ENCODE assay signal across 6 cellular contexts in the genomic region with DNA sequence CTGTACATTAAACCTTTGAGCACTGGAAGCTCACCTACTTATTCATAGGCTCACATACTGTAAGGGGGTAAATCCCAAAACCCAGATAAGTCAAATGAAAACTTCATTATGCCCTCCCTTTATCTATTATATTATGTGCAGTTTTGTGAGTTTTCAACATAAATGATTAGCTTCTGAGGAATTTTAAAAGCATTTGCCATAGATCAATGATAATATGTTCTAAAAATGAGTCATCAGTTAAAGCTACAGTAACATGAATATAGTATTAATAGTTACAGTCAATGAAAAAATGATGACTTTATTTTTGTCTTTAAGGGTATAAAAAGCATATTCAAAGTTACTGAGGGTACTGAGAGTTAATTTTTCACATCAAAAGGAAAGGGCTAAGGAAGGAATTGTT.
A peak's percentile ranks its signal among the peaks of the same experiment; 100 is the strongest.
DNase-seq lines count a peak whose midpoint lies in the region; ATAC-seq and TF ChIP-seq lines count a peak whose summit lies in the region.
"Not testable (repeated sequence)": the region's sequence is repeated elsewhere in the genome, so short reads cannot be mapped to it uniquely, and the experiment has no call there.

No MANE protein-coding gene starts in this region.

- dilution Hi-C loops in mammary epithelial cell (cut with HindIII; ENCODE audit: low sequenced_read_pairs), result not testable (repeated sequence)

- H4K20me1 ChIP-seq in mammary epithelial cell (ENCODE audit: insufficient read depth, low read length); osteoblast (ENCODE audit: insufficient read depth, low read length): not testable (repeated sequence)

- POLR2A ChIA-PET in HEK293 (lab: Yijun Ruan, JAX), result not testable (repeated sequence)

- H3K4me2 ChIP-seq in mammary epithelial cell (ENCODE audit: insufficient read depth, low read depth, low read length), result peak overlapping the region; percentile 70
- not testable (repeated sequence) for H3K4me2 ChIP-seq in osteoblast (ENCODE audit: insufficient read depth, low read length)

- CTCF ChIA-PET in HEK293 (lab: Yijun Ruan, JAX); mammary epithelial cell (lab: Charles Lee; ENCODE audit: low non-redundant PET): not testable (repeated sequence)

- TF ChIP-seq CTCF in HEK293 (tag by site-specific recombination; IDR thresholded peaks at IDR 0.05); RWPE2 (IDR thresholded peaks at IDR 0.05; ENCODE audit: poor library complexity, severe bottlenecking); mammary epithelial cell (conservative IDR thresholded peaks at IDR 0.05 in 1 of 2, IDR thresholded peaks at IDR 0.05 in 1 of 2; ENCODE audit: extremely low read depth in 1 of 2, insufficient read depth in 1 of 2, low read depth in 1 of 2, low read length in 2 of 2); foreskin keratinocyte (conservative IDR thresholded peaks at IDR 0.05); osteoblast (IDR thresholded peaks at IDR 0.05; ENCODE audit: extremely low read depth, low read depth, low read length): not testable (repeated sequence)

- H3K4me1 ChIP-seq in HEK293 (ENCODE audit: control insufficient read depth, insufficient read depth, low read length); mammary epithelial cell (ENCODE audit: insufficient read depth, low read length); osteoblast (ENCODE audit: insufficient read depth, low read length): not testable (repeated sequence)
- peaks cover 35% of the 10 kb centered on the region for H3K4me1 ChIP-seq in RWPE2 (ENCODE audit: insufficient read depth, poor library complexity, severe bottlenecking)
- peaks cover 18% of the 10 kb centered on the region for H3K4me1 ChIP-seq in foreskin keratinocyte

- not testable (repeated sequence) for H3K79me2 ChIP-seq in mammary epithelial cell (ENCODE audit: insufficient read depth, low read length); osteoblast (ENCODE audit: insufficient read depth, low read length)

- intact Hi-C loops in mammary epithelial cell (cut with micrococcal nuclease), result not testable (repeated sequence)

- not testable (repeated sequence) for H3K27me3 ChIP-seq in RWPE2 (ENCODE audit: insufficient read depth, poor library complexity, severe bottlenecking); mammary epithelial cell (ENCODE audit: insufficient read depth, low read length); foreskin keratinocyte; osteoblast (ENCODE audit: insufficient read depth, low read length)

- not testable (repeated sequence) for BruUV-seq in mammary epithelial cell (replicated peaks; lab: Mats Ljungman, UMichigan)

- not testable (repeated sequence) for H3K9ac ChIP-seq in mammary epithelial cell (ENCODE audit: insufficient read depth, low read length)

- H3K9me3 ChIP-seq in HEK293 (ENCODE audit: control insufficient read depth, insufficient read depth, low read depth, low read length); RWPE2 (ENCODE audit: severe bottlenecking); mammary epithelial cell (replicated peaks; ENCODE audit: insufficient read depth, low read length); osteoblast (ENCODE audit: low read depth, low read length): not testable (repeated sequence)

- H3K36me3 ChIP-seq in HEK293 (ENCODE audit: control insufficient read depth in 2 of 2, insufficient read depth in 1 of 2, low read length in 2 of 2); RWPE2 (ENCODE audit: low read depth); mammary epithelial cell (ENCODE audit: insufficient read depth, low read length); osteoblast (ENCODE audit: insufficient read depth, low read length): not testable (repeated sequence)

- in situ Hi-C loops in mammary epithelial cell (cut with MboI; ENCODE audit: low sequenced_read_pairs in 2 of 2), result not testable (repeated sequence)

- DNase-seq in EH (ENCODE audit: low read depth) (peak; percentile 24), mammary epithelial cell (peak; percentile 30), foreskin keratinocyte (peak in 1 of 2 donors; percentile 43), osteoblast (ENCODE audit: insufficient read length, low spot score, missing footprints) (peak; percentile 43)
- DNase-seq in RWPE2 (ENCODE audit: low spot score), result not testable (repeated sequence)

- H3K27ac ChIP-seq in HEK293 (ENCODE audit: extremely low read depth, low read depth, low read length); foreskin keratinocyte; osteoblast (ENCODE audit: low read depth, low read length): not testable (repeated sequence)
- H3K27ac ChIP-seq in RWPE2 (ENCODE audit: poor library complexity, severe bottlenecking) (peak overlapping the region; percentile 57), mammary epithelial cell (ENCODE audit: insufficient read depth, low read depth, low read length) (peak overlapping the region; percentile 42)

- not testable (repeated sequence) for H3K4me3 ChIP-seq in HEK293 (ENCODE audit: low read depth, low read length); RWPE2 (ENCODE audit: severe bottlenecking); mammary epithelial cell (replicated peaks in 1 of 3; ENCODE audit: insufficient read depth in 1 of 3, low read depth in 2 of 3, low read length in 3 of 3); osteoblast (ENCODE audit: insufficient read depth, low read length)

- ATAC-seq in RWPE2 (ENCODE audit: low read depth), result not testable (repeated sequence)
- ATAC-seq in foreskin keratinocyte, result peak; percentile 48

- not testable (repeated sequence) for H2AFZ ChIP-seq in mammary epithelial cell (ENCODE audit: low read depth, low read length); osteoblast (ENCODE audit: low read length)

TF ChIP-seq in HEK293, 187 proteins besides CTCF, POLR2A, EP300 and RAD21:
- TF ChIP-seq ZNF394 (tag by site-specific recombination; IDR thresholded peaks at IDR 0.05; ENCODE audit: borderline replicate concordance), result peak; percentile 2; the same call in 1 of the 2 replicates
